9 cellular contexts compared by ENCODE assay signal in genomic region chr12:57242329-57242690, GRCh38. TPM values are rescaled to one million over a fixed set of nuclear protein-coding genes. Genes with fewer than 3 reads are reported as not detected.
DNase-seq lines count a peak whose midpoint lies in the region; ATAC-seq and TF ChIP-seq lines count a peak whose summit lies in the region.
"Had no signal": no experiment of that assay in that cellular context is flagged by ENCODE, and none has a peak within 500 bp of the region (broad histone marks: within the 10 kb centered on the region; RNA-seq: fewer than 3 reads in every experiment).

No MANE protein-coding gene starts in this region.

- H2AK5ac ChIP-seq in trophoblast cell (ENCODE audit: low read length), result no peak overlapping the region

- H3K18ac ChIP-seq in trophoblast cell (ENCODE audit: low read length), result no peak overlapping the region

- H2BK12ac ChIP-seq in trophoblast cell (ENCODE audit: low read length), result no peak overlapping the region

- no peaks in the 10 kb centered on the region for H3K36me3 ChIP-seq in ectodermal cell (ENCODE audit: control insufficient read depth, insufficient read depth, low read length)
- no peaks in the 10 kb centered on the region for H3K36me3 ChIP-seq in trophoblast cell (ENCODE audit: control insufficient read depth in 1 of 2, insufficient read depth in 2 of 2, low read length in 2 of 2)
- H3K36me3 ChIP-seq: tibial artery had no signal

- H3K14ac ChIP-seq in trophoblast cell (ENCODE audit: low read length), result no peak overlapping the region

- no peak overlapping the region for H3K27ac Mint-ChIP-seq in endothelial cell (ENCODE audit: unreplicated experiment)

- H4K8ac ChIP-seq in trophoblast cell (ENCODE audit: low read depth, low read length), result no peak overlapping the region

- no peak overlapping the region for H3K4ac ChIP-seq in trophoblast cell (ENCODE audit: low read depth, low read length)

- H3K27ac ChIP-seq in ectodermal cell (ENCODE audit: insufficient read depth, low read depth, low read length, poor library complexity, severe bottlenecking), result no peak overlapping the region
- no peak overlapping the region for H3K27ac ChIP-seq in trophoblast cell (ENCODE audit: low read depth, low read length)
- H3K27ac ChIP-seq: tibial artery had no signal

- H4K91ac ChIP-seq in trophoblast cell (ENCODE audit: low read depth, low read length), result no peak overlapping the region

- peak overlapping the region; percentile 36 for H3K4me3 ChIP-seq in ectodermal cell (ENCODE audit: insufficient read depth, low read depth, low read length)
- no peak overlapping the region for H3K4me3 ChIP-seq in trophoblast cell (ENCODE audit: low read depth, low read length)

- H3K9me3 ChIP-seq in ectodermal cell (ENCODE audit: control insufficient read depth, low read length) (no peaks in the 10 kb centered on the region), trophoblast cell (ENCODE audit: insufficient read depth, low read depth, low read length) (peaks cover 2% of the 10 kb centered on the region)
- H3K9me3 ChIP-seq: tibial artery had no signal

- ATAC-seq in GM21526 (IDR thresholded peaks at IDR 0.05; ENCODE audit: low FRiP score, unreplicated experiment), result no peak
- ATAC-seq in HG03135 (IDR thresholded peaks at IDR 0.05; ENCODE audit: unreplicated experiment), result no peak

- peaks cover 15% of the 10 kb centered on the region for H3K36me3 Mint-ChIP-seq in endothelial cell (ENCODE audit: low read depth, unreplicated experiment)

- no peak for TF ChIP-seq CTCF in endothelial cell (IDR thresholded peaks at IDR 0.05; ENCODE audit: unreplicated experiment)

- no peak overlapping the region for H2BK120ac ChIP-seq in trophoblast cell (ENCODE audit: insufficient read depth, low read length, poor library complexity)

- peaks cover 75% of the 10 kb centered on the region for H3K27me3 ChIP-seq in ectodermal cell (ENCODE audit: control insufficient read depth, insufficient read depth, low read length, poor library complexity, severe bottlenecking)
- peaks cover 49% of the 10 kb centered on the region for H3K27me3 ChIP-seq in trophoblast cell (ENCODE audit: insufficient read depth, low read length)

- no peak overlapping the region for H4K12ac ChIP-seq in trophoblast cell (ENCODE audit: low read depth, low read length)

- DNase-seq in G401 (ENCODE audit: low spot score) (peak; percentile 95), NCI-H2196 (lab: John Stamatoyannopoulos, UW; ENCODE audit: unreplicated experiment) (peak; percentile 86), trophoblast cell (no peak), endothelial cell (ENCODE audit: low spot score) (no peak)
- no peak for DNase-seq in stimulated activated CD4-positive, alpha-beta T cell treated with anti-CD3 and anti-CD28 coated beads, Interleukin-1b, Interleukin-23, amount 100 ng/mL, for 48 hours

- H3K79me1 ChIP-seq in trophoblast cell (ENCODE audit: low read length), result peaks cover 2% of the 10 kb centered on the region

- no peak overlapping the region for H3K23ac ChIP-seq in trophoblast cell (ENCODE audit: low read length)

- peaks cover 39% of the 10 kb centered on the region for H3K27me3 Mint-ChIP-seq in endothelial cell (ENCODE audit: unreplicated experiment)

- H3K79me2 ChIP-seq in trophoblast cell (ENCODE audit: control insufficient read depth, insufficient read depth, low read length, poor library complexity), result peaks cover 2% of the 10 kb centered on the region

- peaks cover 24% of the 10 kb centered on the region for H3K4me1 Mint-ChIP-seq in endothelial cell (ENCODE audit: unreplicated experiment)

- H3K9ac ChIP-seq in trophoblast cell (ENCODE audit: low read length), result no peak overlapping the region

- WGBS in ectodermal cell, 2 experiments, result 3 to 4% methylated on average over 18 of the region's 18 CpGs
- WGBS in trophoblast cell (ENCODE audit: extremely low coverage, insufficient coverage, insufficient read length), result no CpG with 5 or more reads among the region's 18 CpGs

- H3K4me1 ChIP-seq in ectodermal cell (ENCODE audit: control insufficient read depth, insufficient read depth, low read length) (peaks cover 44% of the 10 kb centered on the region), trophoblast cell (ENCODE audit: control insufficient read depth in 1 of 2, insufficient read depth in 2 of 2, low read length in 2 of 2) (peaks cover 20 to 33% of the 10 kb centered on the region in 2 experiments)

- H2BK5ac ChIP-seq in trophoblast cell (ENCODE audit: low read depth, low read length, poor library complexity), result no peak overlapping the region

- H3K4me3 Mint-ChIP-seq in endothelial cell (ENCODE audit: unreplicated experiment), result no peak overlapping the region

- in situ Hi-C loops in G401 (cut with HindIII; ENCODE audit: low sequenced_read_pairs), result no loop called here

- peak overlapping the region; percentile 58 for H3K4me2 ChIP-seq in trophoblast cell (ENCODE audit: low read length)

- no peaks in the 10 kb centered on the region for H3K9me3 Mint-ChIP-seq in endothelial cell (ENCODE audit: unreplicated experiment)

- H2AFZ ChIP-seq in trophoblast cell (ENCODE audit: insufficient read depth, low read length, poor library complexity), result no peak overlapping the region

RNA-seq across cellular contexts. Expression of gene STAC3, which starts 8.7 kb away (rescaled TPM):
- total RNA-seq in G401 (2014; rRNA removed; shearing (Covaris generic)), result 0.14 TPM in 1 of 2 replicates, not detected in the other
- polyA plus RNA-seq in ectodermal cell (2013, experiment 1 of 4), result 2.7 TPM
- 2.6 TPM for polyA plus RNA-seq in ectodermal cell (2013, experiment 2 of 4)
- polyA plus RNA-seq in ectodermal cell (2013, experiment 3 of 4), result 2.6 TPM
- 2.1 TPM for polyA plus RNA-seq in ectodermal cell (2013, experiment 4 of 4)
- 0.71 and 0.78 TPM in 2 replicates for polyA plus RNA-seq in trophoblast cell (2013)
- 3.3 TPM for total RNA-seq in endothelial cell (ENCODE audit: unreplicated experiment)

RNA-seq across cellular contexts. Expression of gene SHMT2, which starts 12.8 kb away (rescaled TPM):
- 160 and 174 TPM in 2 replicates for total RNA-seq in G401 (2014; rRNA removed; shearing (Covaris generic))
- polyA plus RNA-seq in ectodermal cell (2013, experiment 1 of 4), result 127 TPM
- polyA plus RNA-seq in ectodermal cell (2013, experiment 2 of 4), result 132 TPM
- polyA plus RNA-seq in ectodermal cell (2013, experiment 3 of 4), result 86.3 TPM
- 99.1 TPM for polyA plus RNA-seq in ectodermal cell (2013, experiment 4 of 4)
- polyA plus RNA-seq in trophoblast cell (2013), result 118 and 120 TPM in 2 replicates
- total RNA-seq in endothelial cell (ENCODE audit: unreplicated experiment), result 63.3 TPM

RNA-seq across cellular contexts. Expression of gene NXPH4, which starts 25.7 kb away (rescaled TPM):
- 0.49 TPM in 1 of 2 replicates, not detected in the other for total RNA-seq in G401 (2014; rRNA removed; shearing (Covaris generic))
- 1.0 TPM for polyA plus RNA-seq in ectodermal cell (2013, experiment 1 of 4)
- polyA plus RNA-seq in ectodermal cell (2013, experiment 2 of 4), result 1.7 TPM
- polyA plus RNA-seq in ectodermal cell (2013, experiment 3 of 4), result 2.7 TPM
- 2.4 TPM for polyA plus RNA-seq in ectodermal cell (2013, experiment 4 of 4)
- polyA plus RNA-seq in trophoblast cell (2013), result 0.85 and 0.86 TPM in 2 replicates
- total RNA-seq in endothelial cell (ENCODE audit: unreplicated experiment), result not detected

Comparison
In these comparisons a context has a peak if more than half of its experiments do, and no peak if none do; other contexts are left out.
1. DNase-seq: peak in G401 (single experiment) and NCI-H2196 (single experiment); none in trophoblast cell (0 of 2), stimulated activated CD4-positive, alpha-beta T cell treated with anti-CD3 and anti-CD28 coated beads, Interleukin-1b, Interleukin-23, amount 100 ng/mL, for 48 hours (single experiment) and endothelial cell (single experiment).